20 cellular contexts compared by ENCODE assay signal in the genomic region with DNA sequence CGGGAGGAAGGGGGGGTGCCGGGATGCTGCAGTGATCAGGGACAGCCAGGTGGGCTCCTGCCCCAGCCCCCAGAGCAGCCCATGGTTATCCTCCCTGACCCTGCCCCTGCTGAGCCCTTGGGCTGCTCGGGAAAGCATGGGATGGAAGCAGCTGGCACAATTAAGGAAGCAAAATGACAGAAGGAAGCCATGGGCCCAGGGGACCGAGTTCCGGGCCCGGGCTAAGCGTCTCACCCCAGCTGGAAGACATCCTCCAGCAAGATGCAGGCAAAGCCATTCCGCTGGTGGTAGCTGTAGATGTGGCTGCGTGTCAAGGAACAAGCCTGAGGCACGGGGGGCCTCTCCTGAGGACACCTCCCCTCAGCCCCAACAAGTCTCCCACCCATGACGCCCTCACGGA. TPM values are rescaled to one million over a fixed set of nuclear protein-coding genes. Genes with fewer than 3 reads are reported as not detected.
DNase-seq lines count a peak whose midpoint lies in the region; ATAC-seq and TF ChIP-seq lines count a peak whose summit lies in the region.
"Had no signal": no experiment of that assay in that cellular context is flagged by ENCODE, and none has a peak within 500 bp of the region (broad histone marks: within the 10 kb centered on the region; RNA-seq: fewer than 3 reads in every experiment).

No MANE protein-coding gene starts in this region.

- H3K36me3 Mint-ChIP-seq in type B pancreatic cell: no peaks in the 10 kb centered on the region
- H3K36me3 Mint-ChIP-seq: CD4-positive, CD25-positive, alpha-beta regulatory T cell had no signal

- DNase-seq in NCI-H82 (lab: John Stamatoyannopoulos, UW): peak; percentile 46
- DNase-seq in NCI-H82 treated with DMSO at 0.1 percent for 48 hours (lab: John Stamatoyannopoulos, UW; ENCODE audit: unreplicated experiment): no peak
- no peak for DNase-seq in esophagus squamous epithelium (lab: John Stamatoyannopoulos, UW)
- DNase-seq in type B pancreatic cell (ENCODE audit: extremely low spot score, unreplicated experiment): no peak
- no peak for DNase-seq in mammary epithelial cell
- DNase-seq: 8988T; CD4-positive, CD25-positive, alpha-beta regulatory T cell; COR-L47; EL; Karpas-422; NCI-H1048; NCI-H1436; NCI-H1930; NCI-H526 treated with DMSO at 0.1 percent for 48 hours; Peyer's patch had no signal

- H3K27me3 ChIP-seq in esophagus squamous epithelium: peaks cover 0 to 31% (median 2%) of the 10 kb centered on the region in 4 donors
- H3K27me3 ChIP-seq in mammary epithelial cell (ENCODE audit: insufficient read depth, low read length): peaks cover 4% of the 10 kb centered on the region
- H3K27me3 ChIP-seq: Peyer's patch had no signal

- peaks cover 21% of the 10 kb centered on the region for H3K4me1 Mint-ChIP-seq in type B pancreatic cell (ENCODE audit: unreplicated experiment)

- no peak overlapping the region for H3K4me2 ChIP-seq in mammary epithelial cell (ENCODE audit: insufficient read depth, low read depth, low read length)

- no peaks in the 10 kb centered on the region for H3K9me3 Mint-ChIP-seq in type B pancreatic cell
- H3K9me3 Mint-ChIP-seq: IgD-negative memory B cell had no signal

- H3K36me3 ChIP-seq in esophagus squamous epithelium: no peaks in the 10 kb centered on the region
- no peaks in the 10 kb centered on the region for H3K36me3 ChIP-seq in mammary epithelial cell (ENCODE audit: insufficient read depth, low read length)
- H3K36me3 ChIP-seq: HAP-1, Peyer's patch had no signal

- no peaks in the 10 kb centered on the region for H3K9me3 ChIP-seq in esophagus squamous epithelium
- H3K9me3 ChIP-seq in mammary epithelial cell (replicated peaks; ENCODE audit: insufficient read depth, low read length): no peaks in the 10 kb centered on the region
- H3K9me3 ChIP-seq: HAP-1, Peyer's patch had no signal

- no peak for TF ChIP-seq POLR2A in esophagus squamous epithelium (IDR thresholded peaks at IDR 0.05)

- H4K20me1 ChIP-seq in mammary epithelial cell (ENCODE audit: insufficient read depth, low read length): no peaks in the 10 kb centered on the region

- in situ Hi-C loops in mammary epithelial cell (cut with MboI; ENCODE audit: low sequenced_read_pairs in 2 of 2): no loop called here

- 45 to 87% methylated on average over 6 to 12 of the region's 12 CpGs for WGBS in esophagus squamous epithelium, 2 donors
- WGBS in mammary epithelial cell (ENCODE audit: low coverage, missing lambda C conversion rate): 77% methylated on average over 7 of the region's 12 CpGs

- BruUV-seq in mammary epithelial cell (replicated peaks; lab: Mats Ljungman, UMichigan): no TSS peak

- dilution Hi-C loops in mammary epithelial cell (cut with HindIII; ENCODE audit: low sequenced_read_pairs): no loop called here

- no peak overlapping the region for H2AFZ ChIP-seq in mammary epithelial cell (ENCODE audit: low read depth, low read length)

- H3K4me3 Mint-ChIP-seq in type B pancreatic cell: no peak overlapping the region
- H3K4me3 Mint-ChIP-seq: IgD-negative memory B cell had no signal

- no peak overlapping the region for H3K9ac ChIP-seq in mammary epithelial cell (ENCODE audit: insufficient read depth, low read length)

- CTCF ChIA-PET in mammary epithelial cell (lab: Charles Lee; ENCODE audit: low non-redundant PET): no interaction called here

- no peaks in the 10 kb centered on the region for H3K79me2 ChIP-seq in mammary epithelial cell (ENCODE audit: insufficient read depth, low read length)

- H3K27ac ChIP-seq in esophagus squamous epithelium (no peak overlapping the region), mammary epithelial cell (ENCODE audit: insufficient read depth, low read depth, low read length) (no peak overlapping the region)
- H3K27ac ChIP-seq: Peyer's patch had no signal

- peaks cover 65% of the 10 kb centered on the region for H3K27me3 Mint-ChIP-seq in type B pancreatic cell

- no peak for TF ChIP-seq CTCF in esophagus squamous epithelium (IDR thresholded peaks at IDR 0.05)
- no peak for TF ChIP-seq CTCF in type B pancreatic cell (conservative IDR thresholded peaks at IDR 0.05)
- no peak for TF ChIP-seq CTCF in mammary epithelial cell (conservative IDR thresholded peaks at IDR 0.05 in 1 of 2, IDR thresholded peaks at IDR 0.05 in 1 of 2; ENCODE audit: extremely low read depth in 1 of 2, insufficient read depth in 1 of 2, low read depth in 1 of 2, low read length in 2 of 2)

- H3K4me1 ChIP-seq in esophagus squamous epithelium: peaks cover 16 to 52% (median 23%) of the 10 kb centered on the region in 3 donors
- H3K4me1 ChIP-seq in mammary epithelial cell (ENCODE audit: insufficient read depth, low read length): peaks cover 33% of the 10 kb centered on the region

- ATAC-seq in GM18909 (IDR thresholded peaks at IDR 0.05; ENCODE audit: poor library complexity, unreplicated experiment): no peak
- ATAC-seq: GM12878 had no signal

- H3K4me3 ChIP-seq in esophagus squamous epithelium (peak overlapping the region in 3 of 4 donors; percentile 11 to 27 (median 12)), mammary epithelial cell (replicated peaks in 1 of 3; ENCODE audit: insufficient read depth in 1 of 3, low read depth in 2 of 3, low read length in 3 of 3) (no peak overlapping the region)
- H3K4me3 ChIP-seq: GM12878, HAP-1, Peyer's patch had no signal

- intact Hi-C loops in esophagus squamous epithelium (cut with DNase I): no loop called here
- intact Hi-C loops in mammary epithelial cell (cut with micrococcal nuclease): no loop called here

- peak overlapping the region; percentile 85 for H3K27ac Mint-ChIP-seq in type B pancreatic cell

RNA-seq across cellular contexts. Expression of a gene that starts 1.1 kb away (rescaled TPM):
- total RNA-seq in esophagus squamous epithelium (10 to 100 TPM in 2 of 4 donors, 1 to 10 TPM in 2; 1.5 to 45.2 (median 12.8) TPM), type B pancreatic cell (ENCODE audit: low replicate concordance) (33.8 and 53.2 TPM in 2 replicates), mammary epithelial cell (under 1 TPM; under 0.01 to 0.54 TPM)
- polyA plus RNA-seq in mammary epithelial cell: 0.14 TPM
- not detected for polyA minus RNA-seq in mammary epithelial cell

RNA-seq across cellular contexts. Expression of a gene that starts 5.0 kb away (rescaled TPM):
- 10 to 100 TPM; 23.1 to 41.0 (median 26.1) TPM for total RNA-seq in esophagus squamous epithelium
- total RNA-seq in type B pancreatic cell (ENCODE audit: low replicate concordance): 32.7 and 45.5 TPM in 2 replicates
- total RNA-seq in mammary epithelial cell: 10 to 100 TPM; 29.8 to 57.2 TPM
- polyA plus RNA-seq in mammary epithelial cell: 31.7 TPM
- 39.2 TPM for polyA minus RNA-seq in mammary epithelial cell

RNA-seq across cellular contexts. Expression of a gene that starts 25.1 kb away (rescaled TPM):
- total RNA-seq in esophagus squamous epithelium (under 1 TPM in 2 of 4 donors, not detected in 2; 0.40 to 0.95 TPM), type B pancreatic cell (ENCODE audit: low replicate concordance) (2.2 and 4.4 TPM in 2 replicates), mammary epithelial cell (1 to 10 TPM in 1 of 2 donors, under 1 TPM in 1; 0.33 to 1.8 TPM)
- 0.34 TPM for polyA plus RNA-seq in mammary epithelial cell
- 4.1 TPM for polyA minus RNA-seq in mammary epithelial cell
- polyA plus RNA-seq: CD4-positive, CD25-positive, alpha-beta regulatory T cell; IgD-negative memory B cell had no signal

RNA-seq across cellular contexts. Expression of a gene that starts 32.4 kb away (rescaled TPM):
- 1 to 10 TPM; 1.4 to 3.2 (median 2.2) TPM for total RNA-seq in esophagus squamous epithelium
- total RNA-seq in type B pancreatic cell (ENCODE audit: low replicate concordance): 0.21 and 1.7 TPM in 2 replicates
- total RNA-seq in mammary epithelial cell: 1 to 10 TPM in 1 of 2 donors, not detected in 1; 4.7 TPM
- polyA plus RNA-seq in mammary epithelial cell: 0.23 TPM
- polyA minus RNA-seq in mammary epithelial cell: not detected
- total RNA-seq: SK-MEL-5 had no signal

RNA-seq across cellular contexts. Expression of a gene that starts 34.5 kb away (rescaled TPM):
- total RNA-seq in esophagus squamous epithelium (10 to 100 TPM in 2 of 4 donors, 1 to 10 TPM in 2; 3.8 to 12.9 (median 8.6) TPM), type B pancreatic cell (ENCODE audit: low replicate concordance) (20.4 and 20.5 TPM in 2 replicates), mammary epithelial cell (10 to 100 TPM; 12.3 to 18.1 TPM)
- polyA plus RNA-seq in mammary epithelial cell: 26.1 TPM
- polyA minus RNA-seq in mammary epithelial cell: 31.3 TPM

Comparison
In these comparisons a context has a peak if more than half of its experiments do, and no peak if none do; other contexts are left out.
1. H3K4me3 ChIP-seq: peak in esophagus squamous epithelium (3 of 4); none in mammary epithelial cell (0 of 3).